Comparison of ENCODE assay signal across 32 cellular contexts in the genomic region with DNA sequence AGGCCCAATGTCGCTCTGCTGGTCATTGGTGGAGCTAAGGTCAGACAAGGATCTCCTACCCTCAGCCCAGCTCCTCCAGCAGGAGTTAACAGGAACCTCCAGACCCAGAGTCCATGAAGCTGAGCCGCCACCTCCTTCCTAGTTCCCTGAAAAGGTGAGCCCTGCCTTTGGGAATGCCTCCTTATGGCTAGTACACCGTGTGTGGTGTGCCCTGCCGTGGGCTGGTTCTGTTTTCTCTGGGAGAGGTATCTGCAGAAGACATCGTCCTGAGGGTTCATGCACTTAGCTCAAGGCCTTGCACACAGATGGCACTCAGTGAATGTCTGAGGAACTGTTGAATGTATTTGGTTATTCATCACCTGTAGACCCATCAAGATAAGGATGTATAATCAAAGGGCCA. TPM values are rescaled to one million over a fixed set of nuclear protein-coding genes. Genes with fewer than 3 reads are reported as not detected.
"Had no signal": no experiment of that assay in that cellular context is flagged by ENCODE, and none has a peak within 500 bp of the region (broad histone marks: within the 10 kb centered on the region; RNA-seq: fewer than 3 reads in every experiment).

No MANE protein-coding gene starts in this region.

- H3K36me3 Mint-ChIP-seq: mesothelial cell of epicardium had no signal

- ATAC-seq: effector memory CD8-positive, alpha-beta T cell; esophagus mucosa; gastrocnemius medialis; heart right ventricle; lower lobe of right lung; mucosa of descending colon had no signal

- H3K27me3 Mint-ChIP-seq: dendritic cell treated with granulocyte-macrophage colony-stimulating factor and Interleukin-4, amounts not matched to agents 40 ng/mL and 50 ng/mL, for 4 days had no signal

- H3K36me3 ChIP-seq: colonic mucosa, esophagus squamous epithelium, gastrocnemius medialis, heart right ventricle, left ventricle myocardium inferior, lower lobe of right lung had no signal

- H3K27ac Mint-ChIP-seq: dendritic cell treated with granulocyte-macrophage colony-stimulating factor and Interleukin-4, amounts not matched to agents 40 ng/mL and 50 ng/mL, for 4 days; effector memory CD8-positive, alpha-beta T cell; endodermal cell; mesothelial cell of epicardium had no signal

- H3K4me1 ChIP-seq: esophagus squamous epithelium, gastrocnemius medialis, lower lobe of right lung had no signal

- H3K27me3 ChIP-seq: colonic mucosa, esophagus squamous epithelium, gastrocnemius medialis, heart right ventricle had no signal

- H3K4me3 ChIP-seq: colonic mucosa, esophagus squamous epithelium, gastrocnemius medialis, heart right ventricle, left ventricle myocardium inferior, lower lobe of right lung, mucosa of descending colon had no signal

- DNase-seq: colonic mucosa; cortex of kidney; effector CD8-positive, alpha-beta T cell; effector memory CD8-positive, alpha-beta T cell; endodermal cell; erythroblast; esophagus squamous epithelium; foreskin fibroblast; foreskin melanocyte; gastrocnemius medialis; glutamatergic neuron; head of caudate nucleus; heart right ventricle; hippocampal formation; left cardiac atrium; left ventricle myocardium inferior; lower lobe of right lung; mesenchymal stem cell; mucosa of descending colon had no signal

- H3K27ac ChIP-seq: colonic mucosa, epithelial cell of prostate, esophagus squamous epithelium, gastrocnemius medialis, heart right ventricle, left ventricle myocardium inferior, lower lobe of right lung had no signal

- H3K9me3 ChIP-seq: colonic mucosa, esophagus squamous epithelium, gastrocnemius medialis, heart right ventricle, left ventricle myocardium inferior, lower lobe of right lung, mucosa of descending colon had no signal

- H3K9me3 Mint-ChIP-seq: dendritic cell treated with granulocyte-macrophage colony-stimulating factor and Interleukin-4, amounts not matched to agents 40 ng/mL and 50 ng/mL, for 4 days; effector memory CD8-positive, alpha-beta T cell; endodermal cell; mesothelial cell of epicardium had no signal

- H3K4me3 Mint-ChIP-seq: dendritic cell treated with granulocyte-macrophage colony-stimulating factor and Interleukin-4, amounts not matched to agents 40 ng/mL and 50 ng/mL, for 4 days; effector memory CD8-positive, alpha-beta T cell; endodermal cell; mesothelial cell of epicardium had no signal

RNA-seq across cellular contexts. Expression of gene BANF2, which starts 15.3 kb away (rescaled TPM):
- total RNA-seq: cerebellum, colonic mucosa, dermis microvascular lymphatic vessel endothelial cell, endodermal cell, esophagus mucosa, esophagus squamous epithelium, gastrocnemius medialis, glomerular endothelial cell, heart right ventricle, kidney epithelial cell, left cardiac atrium, left ventricle myocardium inferior, liver, lower lobe of right lung, lung microvascular endothelial cell, mesenteric fat pad, mesothelial cell of epicardium, mucosa of descending colon, myocyte had no signal
- polyA plus RNA-seq: heart right ventricle, keratinocyte, liver had no signal
